ENCODE assay signal across 24 cellular contexts in the genomic region with DNA sequence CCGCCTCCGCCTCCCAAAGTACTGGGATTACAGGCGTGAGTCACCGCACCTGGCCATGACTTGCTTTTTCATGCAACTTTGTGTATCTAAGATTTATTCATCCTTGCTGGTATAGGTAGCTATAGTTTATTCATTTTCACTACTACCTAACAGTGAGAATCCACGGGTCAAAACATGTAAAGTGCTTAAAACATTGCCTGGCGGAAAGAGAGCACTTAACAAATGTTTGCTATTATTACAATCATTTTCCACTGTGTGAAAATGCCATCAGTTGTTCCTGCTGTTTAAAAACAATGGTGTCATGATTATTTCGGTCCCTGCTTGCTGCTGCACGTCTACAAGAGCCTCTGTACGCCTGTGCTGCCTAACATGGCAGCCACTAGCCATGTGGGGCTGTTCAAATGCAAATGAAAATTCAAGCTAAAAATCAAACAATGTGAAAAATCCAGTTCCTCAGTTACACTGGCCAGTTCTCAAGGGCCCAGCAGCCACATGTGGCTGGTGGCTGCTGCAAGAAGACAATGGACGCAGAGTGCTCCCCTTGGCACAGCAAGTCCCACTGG.
A peak's percentile ranks its signal among the peaks of the same experiment; 100 is the strongest.
DNase-seq lines count a peak whose midpoint lies in the region; ATAC-seq, FAIRE-seq and TF ChIP-seq lines count a peak whose summit lies in the region.
"Had no signal": no experiment of that assay in that cellular context is flagged by ENCODE, and none has a peak within 500 bp of the region (broad histone marks: within the 10 kb centered on the region; RNA-seq: fewer than 3 reads in every experiment).

No MANE protein-coding gene starts in this region.

- H3K9ac ChIP-seq in K562 (ENCODE audit: insufficient read depth in 1 of 2, low read depth in 2 of 2, low read length in 2 of 2) (peak overlapping the region in 1 of 2 experiments; percentile 49; a peak in 1 of 4 replicates), keratinocyte (ENCODE audit: control insufficient read depth, extremely low read depth, insufficient read depth, low read length) (peak overlapping the region; percentile 56)

- no peak for DNase-seq in heart left ventricle
- DNase-seq in left ventricle myocardium inferior, result no peak
- DNase-seq in K562 (ENCODE audit: extremely low read depth in 1 of 4, low spot score in 3 of 4), result no peak
- no peak for DNase-seq in keratinocyte (ENCODE audit: low read depth, low spot score)
- DNase-seq in NCI-H187 treated with DMSO at 0.1 percent for 48 hours (lab: John Stamatoyannopoulos, UW), result no peak
- no peak for DNase-seq in islet precursor cell
- DNase-seq: ACHN; activated CD4-positive, alpha-beta T cell treated with anti-CD3 and anti-CD28 coated beads for 4 hours; activated CD8-positive, alpha-beta memory T cell treated with anti-CD3 and anti-CD28 coated beads, Interleukin-2, amount 10 ng/mL, durations not matched to agents 7 days and 5 days; DMS 273 treated with DMSO at 0.1 percent for 48 hours; GF-D8; HCEC 1CT; immature natural killer cell; naive thymus-derived CD4-positive, alpha-beta T cell; NCI-H187; NCI-H446; NK-92 treated with Interleukin-12 subunit alpha and Interleukin-12 subunit beta, amount 100 ng/mL, for 24 hours; small intestine; stimulated activated CD4-positive, alpha-beta T cell treated with anti-CD3 and anti-CD28 coated beads, Interleukin-4, amount 100 ng/mL, for 1 hour had no signal

- CTCF ChIA-PET in K562 (lab: Yijun Ruan, JAX; ENCODE audit: low intra/inter-chr PET ratio), result no interaction called here

- ATAC-seq in heart left ventricle (peak; percentile 40 to 71 (median 66)), K562 (no peak), HG03196 (IDR thresholded peaks at IDR 0.05; ENCODE audit: unreplicated experiment) (no peak)
- ATAC-seq: activated CD8-positive, alpha-beta memory T cell treated with anti-CD3 and anti-CD28 coated beads, Interleukin-2, amount 10 ng/mL, durations not matched to agents 7 days and 5 days; naive thymus-derived CD4-positive, alpha-beta T cell; pancreas had no signal

- no peak for TF ChIP-seq RAD21 in K562 (CRISPR knock-in tag; conservative IDR thresholded peaks at IDR 0.05 in 1 of 2, IDR thresholded peaks at IDR 0.05 in 1 of 2)

- peaks cover 0 to 19% (median 9%) of the 10 kb centered on the region in 9 donors for H3K36me3 ChIP-seq in heart left ventricle
- H3K36me3 ChIP-seq in left ventricle myocardium inferior, result peaks cover 14% of the 10 kb centered on the region
- H3K36me3 ChIP-seq in K562 (ENCODE audit: control insufficient read depth, insufficient read depth, low read length), result no peaks in the 10 kb centered on the region
- peaks cover 12 to 22% of the 10 kb centered on the region in 2 experiments for H3K36me3 ChIP-seq in keratinocyte (ENCODE audit: control insufficient read depth in 2 of 2, extremely low read depth in 1 of 2, insufficient read depth in 2 of 2, low read length in 2 of 2)

- H3K79me2 ChIP-seq in K562 (ENCODE audit: control insufficient read depth, insufficient read depth, low read length) (no peaks in the 10 kb centered on the region), keratinocyte (ENCODE audit: control insufficient read depth, insufficient read depth, low read length) (peaks cover 88% of the 10 kb centered on the region)

- BruUV-seq in K562 (replicated peaks; lab: Mats Ljungman, UMichigan), result no TSS peak

- TF ChIP-seq EP300 in K562 (IDR thresholded peaks at IDR 0.05; ENCODE audit: low read length), result no peak

- H3K4me3 ChIP-seq in heart left ventricle, result no peak overlapping the region
- H3K4me3 ChIP-seq in left ventricle myocardium inferior, result no peak overlapping the region
- H3K4me3 ChIP-seq in K562, result no peak overlapping the region
- H3K4me3 ChIP-seq in keratinocyte (ENCODE audit: control insufficient read depth in 2 of 3, extremely low read depth in 1 of 3, insufficient read depth in 2 of 3, low read depth in 1 of 3, low read length in 3 of 3), result no peak overlapping the region
- H3K4me3 ChIP-seq: lung, pancreas had no signal

- H2AFZ ChIP-seq in K562 (ENCODE audit: low read depth, low read length) (no peak overlapping the region), keratinocyte (ENCODE audit: control insufficient read depth, low read length) (no peak overlapping the region)

- FAIRE-seq in K562 (lab: Jason Lieb, UNC), result no peak
- FAIRE-seq in keratinocyte (lab: Jason Lieb, UNC), result peak; percentile 79
- FAIRE-seq: pancreas, small intestine had no signal

- peaks cover 0 to 36% (median 16%) of the 10 kb centered on the region in 12 donors for H3K4me1 ChIP-seq in heart left ventricle
- H3K4me1 ChIP-seq in left ventricle myocardium inferior, result peaks cover 29% of the 10 kb centered on the region
- peaks cover 9 to 11% of the 10 kb centered on the region in 2 experiments; a peak in 4 of 5 replicates for H3K4me1 ChIP-seq in K562 (replicated peaks in 1 of 2; ENCODE audit: control insufficient read depth in 2 of 2, insufficient read depth in 2 of 2, low read length in 2 of 2)
- H3K4me1 ChIP-seq in keratinocyte (ENCODE audit: control insufficient read depth, extremely low read depth, insufficient read depth, low read length), result peaks cover 19% of the 10 kb centered on the region

- no peaks in the 10 kb centered on the region for H3K9me3 ChIP-seq in heart left ventricle
- no peaks in the 10 kb centered on the region for H3K9me3 ChIP-seq in left ventricle myocardium inferior (replicated peaks)
- no peaks in the 10 kb centered on the region for H3K9me3 ChIP-seq in K562 (replicated peaks; ENCODE audit: control insufficient read depth, insufficient read depth, low read depth, low read length)
- H3K9me3 ChIP-seq in keratinocyte (ENCODE audit: control insufficient read depth, low read depth, low read length), result no peaks in the 10 kb centered on the region
- H3K9me3 ChIP-seq: pancreas had no signal

- H3K27me3 ChIP-seq in heart left ventricle (no peaks in the 10 kb centered on the region), left ventricle myocardium inferior (ENCODE audit: low read depth) (no peaks in the 10 kb centered on the region), K562 (ENCODE audit: control insufficient read depth in 2 of 2, insufficient read depth in 2 of 2, low read length in 2 of 2) (no peaks in the 10 kb centered on the region), keratinocyte (ENCODE audit: control insufficient read depth, extremely low read depth, insufficient read depth, low read length) (no peaks in the 10 kb centered on the region)
- H3K27me3 ChIP-seq: pancreas had no signal

- no peaks in the 10 kb centered on the region for H3K9me1 ChIP-seq in K562 (ENCODE audit: control insufficient read depth, insufficient read depth, low read length)
- H3K9me1 ChIP-seq in keratinocyte (ENCODE audit: control insufficient read depth, extremely low read depth, insufficient read depth, low read length), result no peaks in the 10 kb centered on the region

- POLR2A ChIA-PET in K562 (lab: Yijun Ruan, JAX), result interaction anchor here (0.7 kb wide), 1 partner anchor 162 kb away, joined by 3 read pairs; no protein-coding TSS in a partner anchor

- TF ChIP-seq POLR2A in heart left ventricle (IDR thresholded peaks at IDR 0.05), result no peak
- TF ChIP-seq POLR2A in K562 (conservative IDR thresholded peaks at IDR 0.05), result no peak

- H3K27ac ChIP-seq in heart left ventricle, result peak overlapping the region in 5 of 12 donors; percentile 12 to 70 (median 46)
- H3K27ac ChIP-seq in left ventricle myocardium inferior (replicated peaks), result no peak overlapping the region
- H3K27ac ChIP-seq in K562 (ENCODE audit: extremely low read depth, low read depth, low read length), result no peak overlapping the region
- H3K27ac ChIP-seq in keratinocyte (ENCODE audit: control insufficient read depth, insufficient read depth, low read length), result peak overlapping the region; percentile 84
- peak overlapping the region; percentile 9 for H3K27ac ChIP-seq in temporal lobe (ENCODE audit: low read depth, low read length)
- H3K27ac ChIP-seq: C4-2B, pancreas had no signal

- no peak for TF ChIP-seq CTCF in heart left ventricle (IDR thresholded peaks at IDR 0.05)
- TF ChIP-seq CTCF in left ventricle myocardium inferior (IDR thresholded peaks at IDR 0.05; ENCODE audit: borderline replicate concordance), result no peak
- no peak for TF ChIP-seq CTCF in K562 (IDR thresholded peaks at IDR 0.05 in 2 of 3, conservative IDR thresholded peaks at IDR 0.05 in 1 of 3; ENCODE audit: insufficient read depth in 2 of 3, low read depth in 1 of 3, low read length in 3 of 3)
- TF ChIP-seq CTCF in keratinocyte (optimal IDR thresholded peaks at IDR 0.05 in 1 of 3, IDR thresholded peaks at IDR 0.05 in 1 of 3, conservative IDR thresholded peaks at IDR 0.05 in 1 of 3; ENCODE audit: extremely low read depth in 1 of 3, insufficient read depth in 2 of 3, low read length in 3 of 3), result no peak

- intact Hi-C loops in heart left ventricle (cut with DNase I), result no loop called here
- intact Hi-C loops in left ventricle myocardium inferior (cut with micrococcal nuclease), result no loop called here
- intact Hi-C loops in K562 (cut with micrococcal nuclease), result no loop called here

- in situ Hi-C loops in K562 (cut with MboI), result loop anchor here (10.0 kb wide), 1 partner anchor 1184 kb away; no protein-coding TSS in a partner anchor

- H3K4me2 ChIP-seq in K562 (ENCODE audit: insufficient read depth, low read length) (no peak overlapping the region), keratinocyte (ENCODE audit: control insufficient read depth, extremely low read depth, insufficient read depth, low read depth, low read length) (peak overlapping the region; percentile 52)

- 85 to 93% (median 88%) methylated on average over 10 of the region's 10 CpGs for WGBS in heart left ventricle, 4 donors
- 68% methylated on average over 10 of the region's 10 CpGs for WGBS in K562 (ENCODE audit: insufficient coverage, low coverage, missing lambda C conversion rate)

- no peaks in the 10 kb centered on the region for H4K20me1 ChIP-seq in K562 (replicated peaks; ENCODE audit: control insufficient read depth, insufficient read depth, low read length)
- peaks cover 2% of the 10 kb centered on the region for H4K20me1 ChIP-seq in keratinocyte (ENCODE audit: control insufficient read depth, extremely low read depth, insufficient read depth, low read length)

- dilution Hi-C loops in keratinocyte (cut with MboI; ENCODE audit: extremely low pct_ligation_motif_present, low sequenced_read_pairs), result no loop called here

TF ChIP-seq in K562, 482 proteins besides CTCF, POLR2A, EP300 and RAD21 (continues in another document):
- no peak for TF ChIP-seq ZFP30 (CRISPR knock-in tag; IDR thresholded peaks at IDR 0.05; ENCODE audit: borderline replicate concordance)
- TF ChIP-seq CBX3 (IDR thresholded peaks at IDR 0.05; ENCODE audit: borderline replicate concordance in 1 of 2, low read length in 2 of 2), result no peak
- 0 out of 2 replicates have a peak, but pooled peaks have one; percentile 29 for TF ChIP-seq C11orf30 (IDR thresholded peaks at IDR 0.05; ENCODE audit: low read depth)
- peak; percentile 33; the same call in 1 of the 2 replicates for TF ChIP-seq MAFG (tag; conservative IDR thresholded peaks at IDR 0.05)
- no peak for TF ChIP-seq SUPT5H (IDR thresholded peaks at IDR 0.05)
- TF ChIP-seq MECOM (CRISPR knock-in tag; IDR thresholded peaks at IDR 0.05), result no peak
- peak; percentile 17; the same call in 1 of the 2 replicates for TF ChIP-seq ZNF316 (IDR thresholded peaks at IDR 0.05)
- TF ChIP-seq CBFA2T2 (conservative IDR thresholded peaks at IDR 0.05), result no peak
- TF ChIP-seq U2AF1 (optimal IDR thresholded peaks at IDR 0.05; ENCODE audit: low read depth, low read length), result no peak
- peak; percentile 62 for TF ChIP-seq NFE2 (IDR thresholded peaks at IDR 0.05; ENCODE audit: low read depth)

Comparison
In these comparisons a context has a peak if more than half of its experiments do, and no peak if none do; other contexts are left out.
1. ATAC-seq: peak in heart left ventricle (4 of 4); none in K562 (single experiment) and HG03196 (single experiment).
2. H3K27ac ChIP-seq: peak in keratinocyte (single experiment) and temporal lobe (single experiment); none in left ventricle myocardium inferior (single experiment) and K562 (single experiment).